In genomic region chr2:3628800-3629199, GRCh38 we compare ENCODE assay signal across 12 cellular contexts. TPM values are rescaled to one million over a fixed set of nuclear protein-coding genes. Genes with fewer than 3 reads are reported as not detected.
A peak's percentile ranks its signal among the peaks of the same experiment; 100 is the strongest.
DNase-seq lines count a peak whose midpoint lies in the region; ATAC-seq and TF ChIP-seq lines count a peak whose summit lies in the region.
"Had no signal": no experiment of that assay in that cellular context is flagged by ENCODE, and none has a peak within 500 bp of the region (broad histone marks: within the 10 kb centered on the region; RNA-seq: fewer than 3 reads in every experiment).

No MANE protein-coding gene starts in this region.

- H3K9ac ChIP-seq in endodermal cell (ENCODE audit: extremely low read depth, low read length, poor library complexity, severe bottlenecking): no peak overlapping the region

- H3K4me1 ChIP-seq in right cardiac atrium (ENCODE audit: control insufficient read depth, insufficient read depth, low read length): peaks cover 7% of the 10 kb centered on the region
- no peaks in the 10 kb centered on the region for H3K4me1 ChIP-seq in endodermal cell (ENCODE audit: control insufficient read depth, insufficient read depth, low read length)

- H3K4me3 ChIP-seq in right cardiac atrium (ENCODE audit: low read length): no peak overlapping the region
- H3K4me3 ChIP-seq in endodermal cell (ENCODE audit: low read length): no peak overlapping the region

- H3K9me3 ChIP-seq in right cardiac atrium (ENCODE audit: control insufficient read depth, low read length): no peaks in the 10 kb centered on the region
- no peaks in the 10 kb centered on the region for H3K9me3 ChIP-seq in endodermal cell (ENCODE audit: control insufficient read depth, low read length)

- H3K9me3 Mint-ChIP-seq in endodermal cell: no peaks in the 10 kb centered on the region

- H3K27me3 ChIP-seq in right cardiac atrium (ENCODE audit: control insufficient read depth, insufficient read depth) (no peaks in the 10 kb centered on the region), endodermal cell (ENCODE audit: control insufficient read depth, insufficient read depth, low read length, poor library complexity, severe bottlenecking) (peaks cover 6% of the 10 kb centered on the region)

- H3K27ac ChIP-seq in right cardiac atrium (ENCODE audit: low read length) (no peak overlapping the region), endodermal cell (ENCODE audit: low read depth, low read length) (no peak overlapping the region)

- peaks cover 11% of the 10 kb centered on the region for H3K27me3 Mint-ChIP-seq in endodermal cell (ENCODE audit: insufficient read depth)

- intact Hi-C loops in right cardiac atrium (cut with DNase I) (no loop called here), left cardiac atrium (cut with DNase I) (no loop called here)

- peak; percentile 69 for TF ChIP-seq CTCF in endodermal cell (conservative IDR thresholded peaks at IDR 0.05)

- no peaks in the 10 kb centered on the region for H3K36me3 ChIP-seq in endodermal cell (ENCODE audit: control insufficient read depth, insufficient read depth, low read length)

- H3K4me3 Mint-ChIP-seq in endodermal cell: no peak overlapping the region
- H3K4me3 Mint-ChIP-seq: activated naive CD8-positive, alpha-beta T cell; CD4-positive, alpha-beta memory T cell had no signal

- H3K27ac Mint-ChIP-seq in endodermal cell: no peak overlapping the region
- H3K27ac Mint-ChIP-seq: activated naive CD8-positive, alpha-beta T cell; CD4-positive, alpha-beta memory T cell had no signal

- no peaks in the 10 kb centered on the region for H3K36me3 Mint-ChIP-seq in endodermal cell (ENCODE audit: low read depth)
- H3K36me3 Mint-ChIP-seq: activated naive CD8-positive, alpha-beta T cell; CD4-positive, alpha-beta memory T cell had no signal

- DNase-seq in right cardiac atrium (peak in 2 of 3 donors; percentile 54 to 55), left cardiac atrium (no peak), NCI-H510A (lab: John Stamatoyannopoulos, UW) (peak; percentile 24), endodermal cell (peak; percentile 91), ureter (ENCODE audit: low spot score) (peak; percentile 39), NCI-H1930 (lab: John Stamatoyannopoulos, UW) (no peak), epidermal melanocyte (ENCODE audit: insufficient read length, low spot score) (no peak)
- DNase-seq: CD4-positive, alpha-beta memory T cell; small intestine had no signal

- ATAC-seq in right cardiac atrium: no peak
- no peak for ATAC-seq in left cardiac atrium
- no peak for ATAC-seq in GM21367 (IDR thresholded peaks at IDR 0.05; ENCODE audit: unreplicated experiment)

- peaks cover 2% of the 10 kb centered on the region for H3K4me1 Mint-ChIP-seq in endodermal cell
- H3K4me1 Mint-ChIP-seq: CD4-positive, alpha-beta memory T cell had no signal

- 47% methylated on average over 12 of the region's 12 CpGs for WGBS in right cardiac atrium
- 44 to 51% methylated on average over 11 to 12 of the region's 12 CpGs for WGBS in endodermal cell (ENCODE audit: insufficient coverage in 1 of 2, insufficient read length in 1 of 2), 2 experiments

RNA-seq across cellular contexts. Expression of gene ALLC, which starts 29.2 kb away (rescaled TPM):
- total RNA-seq in right cardiac atrium (under 1 TPM in 3 of 4 donors, not detected in 1; 0.23 to 0.57 (median 0.25) TPM), left cardiac atrium (under 1 TPM in 1 of 2 donors, not detected in 1; 0.26 TPM), endodermal cell (not detected), ureter (not detected)
- polyA plus RNA-seq in right cardiac atrium: 0.38 TPM
- polyA plus RNA-seq in endodermal cell (2013, experiment 1 of 2): not detected
- not detected for polyA plus RNA-seq in endodermal cell (2013, experiment 2 of 2)
- total RNA-seq: CD4-positive, alpha-beta memory T cell; T-helper 2 cell treated with Interferon-gamma antibody and Interleukin-4, amounts not matched to agents 100 ng/mL and 5 ng/mL, for 36 hours had no signal
- polyA plus RNA-seq: CD4-positive, alpha-beta memory T cell had no signal

RNA-seq across cellular contexts. Expression of gene COLEC11, which starts 33.9 kb away (rescaled TPM):
- total RNA-seq in right cardiac atrium: 10 to 100 TPM; 12.5 to 67.8 (median 36.3) TPM
- 70.6 TPM for polyA plus RNA-seq in right cardiac atrium
- total RNA-seq in left cardiac atrium: 10 to 100 TPM in 1 of 2 donors, 1 to 10 TPM in 1; 3.3 to 25.0 TPM
- total RNA-seq in endodermal cell: 1 to 10 TPM; 1.1 to 1.5 TPM
- polyA plus RNA-seq in endodermal cell (2013, experiment 1 of 2): 0.21 TPM
- polyA plus RNA-seq in endodermal cell (2013, experiment 2 of 2): not detected
- 2.4 TPM for total RNA-seq in ureter
- total RNA-seq: CD4-positive, alpha-beta memory T cell had no signal

RNA-seq across cellular contexts. Expression of gene RPS7, which starts 53.7 kb away (rescaled TPM):
- total RNA-seq in right cardiac atrium: 100 to 1,000 TPM; 741 to 785 (median 759) TPM
- polyA plus RNA-seq in right cardiac atrium: 1,436 TPM
- total RNA-seq in left cardiac atrium: 100 to 1,000 TPM; 765 to 811 TPM
- 1,000 to 10,000 TPM; 1,323 to 1,693 TPM for total RNA-seq in endodermal cell
- polyA plus RNA-seq in endodermal cell (2013, experiment 1 of 2): 1,899 TPM
- polyA plus RNA-seq in endodermal cell (2013, experiment 2 of 2): 1,806 TPM
- 1,218 TPM for total RNA-seq in ureter

Comparison
In these comparisons a context has a peak if more than half of its experiments do, and no peak if none do; other contexts are left out.
1. DNase-seq: peak in right cardiac atrium (2 of 3), NCI-H510A (single experiment), endodermal cell (single experiment) and ureter (single experiment); none in left cardiac atrium (single experiment), NCI-H1930 (0 of 2) and epidermal melanocyte (single experiment).